ENCODE assay signal across 8 cellular contexts in genomic region chr10:100374137-100374655, GRCh38. TPM values are rescaled to one million over a fixed set of nuclear protein-coding genes. Genes with fewer than 3 reads are reported as not detected.
DNase-seq lines count a peak whose midpoint lies in the region; ATAC-seq, FAIRE-seq and TF ChIP-seq lines count a peak whose summit lies in the region.

No MANE protein-coding gene starts in this region.

- H3K36me3 ChIP-seq in cardiac muscle cell (no peaks in the 10 kb centered on the region), bronchial epithelial cell (ENCODE audit: control insufficient read depth, insufficient read depth, low read length) (no peaks in the 10 kb centered on the region), upper lobe of right lung (no peaks in the 10 kb centered on the region)

- H3K9me3 ChIP-seq in cardiac muscle cell (ENCODE audit: low read depth) (no peaks in the 10 kb centered on the region), upper lobe of right lung (no peaks in the 10 kb centered on the region)

- H3K27ac ChIP-seq in cardiac muscle cell (peak overlapping the region; percentile 100), upper lobe of right lung (peak overlapping the region; percentile 94)

- H3K27me3 ChIP-seq in cardiac muscle cell (no peaks in the 10 kb centered on the region), bronchial epithelial cell (ENCODE audit: control insufficient read depth, insufficient read depth, low read length) (no peaks in the 10 kb centered on the region), upper lobe of right lung (no peaks in the 10 kb centered on the region)

- intact Hi-C loops in left ventricle myocardium superior (cut with micrococcal nuclease) (no loop called here), lower leg skin (cut with DNase I; ENCODE audit: low total_unique reads) (no loop called here), upper lobe of right lung (cut with DNase I) (no loop called here)

- no peak for ATAC-seq in left ventricle myocardium superior
- ATAC-seq in upper lobe of right lung, result no peak
- no peak for ATAC-seq in HG02798 (IDR thresholded peaks at IDR 0.05; ENCODE audit: poor library complexity, unreplicated experiment)

- no peak for FAIRE-seq in bronchial epithelial cell (lab: Jason Lieb, UNC)

- 9 to 16% methylated on average over 4 of the region's 4 CpGs for WGBS in lower leg skin, 2 donors

- TF ChIP-seq CTCF in cardiac muscle cell (IDR thresholded peaks at IDR 0.05; ENCODE audit: low read depth, low read length) (no peak), bronchial epithelial cell (IDR thresholded peaks at IDR 0.05; ENCODE audit: insufficient read depth, low read length, severe bottlenecking) (no peak), lower leg skin (IDR thresholded peaks at IDR 0.05) (no peak), upper lobe of right lung (IDR thresholded peaks at IDR 0.05) (no peak)

- H3K4me3 ChIP-seq in cardiac muscle cell (peak overlapping the region; percentile 51), bronchial epithelial cell (ENCODE audit: low read depth, low read length) (peak overlapping the region; percentile 47), lower leg skin (ENCODE audit: low read depth, poor library complexity, severe bottlenecking) (peak overlapping the region; percentile 28), upper lobe of right lung (peak overlapping the region; percentile 62)

- peaks cover 29% of the 10 kb centered on the region for H3K4me1 ChIP-seq in cardiac muscle cell (ENCODE audit: low read depth)
- peaks cover 40% of the 10 kb centered on the region for H3K4me1 ChIP-seq in upper lobe of right lung

- DNase-seq in cardiac muscle cell (ENCODE audit: low read depth in 1 of 2, low spot score in 1 of 2) (no peak), left ventricle myocardium superior (no peak), bronchial epithelial cell (ENCODE audit: low read depth) (no peak), lower leg skin (ENCODE audit: low spot score in 2 of 2) (no peak), upper lobe of right lung (no peak), AG20443 (ENCODE audit: low spot score) (no peak)
- DNase-seq in activated CD4-positive, alpha-beta T cell treated with anti-CD3 and anti-CD28 coated beads for 48 hours, result no peak

- no peak for TF ChIP-seq POLR2A in lower leg skin (IDR thresholded peaks at IDR 0.05)

RNA-seq across cellular contexts. Expression of gene SCD, which starts 27.2 kb away (rescaled TPM):
- total RNA-seq in cardiac muscle cell (149 and 275 TPM in 2 replicates), left ventricle myocardium superior (13.2 TPM), bronchial epithelial cell (199 and 298 TPM in 2 replicates), lower leg skin (10 to 100 TPM; 23.8 to 56.7 (median 32.3) TPM), upper lobe of right lung (276 TPM)
- 136 and 246 TPM in 2 replicates for polyA plus RNA-seq in cardiac muscle cell

RNA-seq across cellular contexts. Expression of gene PKD2L1, which starts 44.2 kb away (rescaled TPM):
- total RNA-seq in cardiac muscle cell, result not detected in 2 replicates
- not detected in 2 replicates for polyA plus RNA-seq in cardiac muscle cell
- not detected for total RNA-seq in left ventricle myocardium superior
- total RNA-seq in bronchial epithelial cell, result under 0.01 TPM in 1 of 2 replicates, not detected in the other
- not detected for total RNA-seq in lower leg skin
- total RNA-seq in upper lobe of right lung, result 2.1 TPM
